In the genomic region with DNA sequence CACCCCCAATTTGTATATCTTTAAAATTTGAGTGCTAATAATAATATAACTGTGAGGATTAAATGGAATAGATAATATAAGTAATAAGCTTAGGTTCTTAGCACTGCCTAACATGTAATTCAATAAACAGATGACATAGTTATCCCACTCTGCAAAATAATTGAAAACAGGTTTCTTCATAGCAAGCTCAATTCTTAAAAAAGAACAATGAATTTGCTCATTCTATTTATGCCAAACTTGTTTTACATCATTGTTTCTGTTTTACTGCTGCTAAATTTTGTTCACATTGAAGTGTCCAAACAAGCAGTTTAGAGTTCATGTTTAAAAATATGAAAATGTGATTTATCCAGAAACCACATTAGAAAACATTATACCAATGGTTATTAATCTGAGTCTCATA, we compare ENCODE assay signal across 26 cellular contexts.
"Had no signal": no experiment of that assay in that cellular context is flagged by ENCODE, and none has a peak within 500 bp of the region (broad histone marks: within the 10 kb centered on the region; RNA-seq: fewer than 3 reads in every experiment).

No MANE protein-coding gene starts in this region.

- H3K36me3 ChIP-seq: adrenal gland, breast epithelium had no signal

- H3K4me1 ChIP-seq: adrenal gland, breast epithelium, SJCRH30 had no signal

- H3K4me2 ChIP-seq: KMS-11, SK-N-SH had no signal

- H3K27me3 Mint-ChIP-seq: activated CD8-positive, alpha-beta T cell treated with anti-CD3 and anti-CD28 coated beads for 36 hours; activated naive CD4-positive, alpha-beta T cell treated with anti-CD3 and anti-CD28 coated beads, Interleukin-2, amount 10 ng/mL, durations not matched to agents 7 days and 5 days; activated naive CD8-positive, alpha-beta T cell treated with anti-CD3 and anti-CD28 coated beads for 36 hours had no signal

- H3K27me3 ChIP-seq: adrenal gland, breast epithelium, SJCRH30 had no signal

- H3K27ac Mint-ChIP-seq: activated CD8-positive, alpha-beta T cell treated with anti-CD3 and anti-CD28 coated beads for 36 hours; activated naive CD4-positive, alpha-beta T cell treated with anti-CD3 and anti-CD28 coated beads, Interleukin-2, amount 10 ng/mL, durations not matched to agents 7 days and 5 days; activated naive CD8-positive, alpha-beta T cell treated with anti-CD3 and anti-CD28 coated beads for 36 hours; activated T-cell treated with anti-CD3 and anti-CD28 coated beads, Interleukin-2, amount 50 U/mL, for 72 hours; activated T-helper 2 cell treated with anti-CD3 and anti-CD28 coated beads, Interferon-gamma antibody, Interleukin-2, Interleukin-4, amounts not matched to agents 10 μg/mL and 5 μg/mL and 100 μg/mL, durations not matched to agents 14 hours and 24 hours and 36 hours had no signal

- H3K9ac ChIP-seq: KMS-11, SK-N-SH had no signal

- H3K4me3 Mint-ChIP-seq: activated CD8-positive, alpha-beta T cell treated with anti-CD3 and anti-CD28 coated beads for 36 hours; activated naive CD4-positive, alpha-beta T cell treated with anti-CD3 and anti-CD28 coated beads, Interleukin-2, amount 10 ng/mL, durations not matched to agents 7 days and 5 days; activated naive CD8-positive, alpha-beta T cell treated with anti-CD3 and anti-CD28 coated beads for 36 hours; activated T-cell treated with anti-CD3 and anti-CD28 coated beads, Interleukin-2, amount 50 U/mL, for 72 hours had no signal

- H3K4me1 Mint-ChIP-seq: activated naive CD4-positive, alpha-beta T cell treated with anti-CD3 and anti-CD28 coated beads, Interleukin-2, amount 10 ng/mL, durations not matched to agents 7 days and 5 days; activated naive CD8-positive, alpha-beta T cell treated with anti-CD3 and anti-CD28 coated beads for 36 hours had no signal

- H3K4me3 ChIP-seq: adrenal gland, breast epithelium, SJCRH30 had no signal

- DNase-seq: activated CD4-positive, alpha-beta T cell treated with anti-CD3 and anti-CD28 coated beads for 4 hours; activated CD8-positive, alpha-beta memory T cell treated with anti-CD3 and anti-CD28 coated beads, Interleukin-2, amount 50 U/mL, for 4 hours; activated CD8-positive, alpha-beta T cell treated with anti-CD3 and anti-CD28 coated beads for 36 hours; activated gamma-delta T cell treated with Interleukin-2 at 50 U/mL for 16 hours; activated naive CD4-positive, alpha-beta T cell treated with anti-CD3 and anti-CD28 coated beads, Interleukin-2, amount 10 ng/mL, durations not matched to agents 7 days and 5 days; activated naive CD8-positive, alpha-beta T cell treated with anti-CD3 and anti-CD28 coated beads for 36 hours; activated T-cell treated with anti-CD3 and anti-CD28 coated beads, Interleukin-2, amount 50 U/mL, for 72 hours; adrenal gland; caudate nucleus; NCI-H1092 treated with DMSO at 0.1 percent for 48 hours; NCI-H1436; NCI-H1694 treated with DMSO at 0.1 percent for 48 hours; NCI-H2029 treated with DMSO at 0.1 percent for 48 hours; NCI-H345; NCI-H510A; NCI-H526 treated with DMSO at 0.1 percent for 48 hours; NCI-H82; OCI-M1; Right ventricle myocardium superior; SJCRH30; SK-N-SH; T-helper 1 cell had no signal

- H3K27ac ChIP-seq: adrenal gland, breast epithelium, KMS-11, RWPE1, SJCRH30 had no signal
